Comparison of ENCODE assay signal across 12 cellular contexts in the genomic region with DNA sequence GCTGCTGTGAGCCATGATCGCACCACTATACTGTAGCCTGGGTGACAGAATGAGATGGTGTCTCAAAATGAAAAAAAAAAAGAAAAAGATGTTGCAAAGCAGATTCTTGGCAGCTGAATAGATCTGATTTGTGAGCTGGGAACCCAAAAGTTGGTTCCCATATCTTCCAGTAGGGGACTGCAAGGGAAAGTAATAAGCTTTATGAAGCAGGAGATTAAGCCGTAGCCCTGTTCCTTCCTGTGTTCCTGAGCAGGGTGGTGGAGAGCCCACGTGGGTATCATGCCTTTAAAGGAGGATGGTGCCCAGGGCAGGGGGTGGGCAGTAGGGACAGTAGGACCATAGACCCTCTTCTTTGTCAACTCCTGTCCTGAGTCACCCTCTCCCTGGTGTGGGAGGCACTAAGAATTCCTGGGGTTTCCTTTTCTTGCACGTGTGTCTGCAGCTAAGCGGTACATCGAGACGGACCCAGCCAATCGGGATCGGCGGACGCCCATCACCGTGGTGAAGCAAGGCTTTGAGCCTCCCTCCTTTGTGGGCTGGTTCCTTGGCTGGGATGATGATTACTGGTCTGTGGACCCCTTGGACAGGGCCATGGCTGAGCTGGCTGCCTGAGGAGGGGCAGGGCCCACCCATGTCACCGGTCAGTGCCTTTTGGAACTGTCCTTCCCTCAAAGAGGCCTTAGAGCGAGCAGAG. TPM values are rescaled to one million over a fixed set of nuclear protein-coding genes. Genes with fewer than 3 reads are reported as not detected.
DNase-seq lines count a peak whose midpoint lies in the region; ATAC-seq and TF ChIP-seq lines count a peak whose summit lies in the region.
"Had no signal": no experiment of that assay in that cellular context is flagged by ENCODE, and none has a peak within 500 bp of the region (broad histone marks: within the 10 kb centered on the region; RNA-seq: fewer than 3 reads in every experiment).

No MANE protein-coding gene starts in this region.

- H3K4me3 ChIP-seq in astrocyte of the spinal cord (ENCODE audit: low read depth, low read length) (no peak overlapping the region), skeletal muscle tissue (ENCODE audit: low read length in 3 of 3) (no peak overlapping the region)

- no TSS peak for BruUV-seq in Calu3 (replicated peaks; lab: Mats Ljungman, UMichigan)

- H3K27me3 ChIP-seq in skeletal muscle tissue (ENCODE audit: control insufficient read depth in 3 of 3, insufficient read depth in 3 of 3, low read length in 3 of 3) = no peaks in the 10 kb centered on the region

- ATAC-seq in left cardiac atrium (peak; percentile 1 to 38), HG03354 (IDR thresholded peaks at IDR 0.05; ENCODE audit: poor library complexity, severe bottlenecking, unreplicated experiment) (no peak)

- no peaks in the 10 kb centered on the region for H3K27me3 Mint-ChIP-seq in Calu3 (ENCODE audit: unreplicated experiment)
- H3K27me3 Mint-ChIP-seq: memory B cell had no signal

- intact Hi-C loops in left cardiac atrium (cut with DNase I) (no loop called here), Calu3 (cut with micrococcal nuclease; ENCODE audit: unreplicated experiment) (no loop called here)

- H3K4me1 ChIP-seq in skeletal muscle tissue (ENCODE audit: control insufficient read depth in 3 of 3, insufficient read depth in 3 of 3, low read length in 3 of 3) = peaks cover 5 to 20% (median 8%) of the 10 kb centered on the region in 3 donors

- DNase-seq in EL = peak; percentile 57
- no peak for DNase-seq in astrocyte of the spinal cord (ENCODE audit: low read depth, low spot score)
- no peak for DNase-seq in left cardiac atrium
- DNase-seq in NCI-H2029 treated with DMSO at 0.1 percent for 48 hours (lab: John Stamatoyannopoulos, UW) = no peak
- no peak for DNase-seq in T-helper 2 cell
- DNase-seq in Calu3 = no peak
- DNase-seq: activated CD4-positive, CD25-positive, alpha-beta regulatory T cell; NCI-H226 had no signal

- no peak overlapping the region for H3K4me3 Mint-ChIP-seq in Calu3 (ENCODE audit: low read depth, unreplicated experiment)
- H3K4me3 Mint-ChIP-seq: brain, memory B cell had no signal

- CTCF ChIA-PET in Calu3 (lab: Charles Lee) = no interaction called here

- H3K4me1 Mint-ChIP-seq in Calu3 (ENCODE audit: low read depth, unreplicated experiment) = no peaks in the 10 kb centered on the region
- H3K4me1 Mint-ChIP-seq: brain had no signal

- peaks cover 16% of the 10 kb centered on the region for H3K36me3 Mint-ChIP-seq in Calu3 (ENCODE audit: insufficient read depth, unreplicated experiment)

- TF ChIP-seq CTCF in astrocyte of the spinal cord (IDR thresholded peaks at IDR 0.05; ENCODE audit: low read depth, low read length) = peak; percentile 9
- TF ChIP-seq CTCF in Calu3 (IDR thresholded peaks at IDR 0.05; ENCODE audit: unreplicated experiment) = no peak

- H3K27ac Mint-ChIP-seq in Calu3 (ENCODE audit: unreplicated experiment) = no peak overlapping the region
- H3K27ac Mint-ChIP-seq: brain, memory B cell had no signal

- peak overlapping the region; percentile 39 for H3K27ac ChIP-seq in skeletal muscle tissue (ENCODE audit: low read depth, low read length)

- H3K36me3 ChIP-seq in skeletal muscle tissue (ENCODE audit: control insufficient read depth in 3 of 3, insufficient read depth in 3 of 3, low read length in 3 of 3) = peaks cover 41 to 71% (median 60%) of the 10 kb centered on the region in 3 donors

- in situ Hi-C loops in astrocyte of the spinal cord (cut with HindIII; ENCODE audit: low sequenced_read_pairs) = no loop called here

- no peaks in the 10 kb centered on the region for H3K9me3 Mint-ChIP-seq in Calu3 (ENCODE audit: low read depth, unreplicated experiment)
- H3K9me3 Mint-ChIP-seq: brain, memory B cell had no signal

- no peaks in the 10 kb centered on the region for H3K9me3 ChIP-seq in skeletal muscle tissue (ENCODE audit: control insufficient read depth in 3 of 3, low read length in 3 of 3)

- peak overlapping the region in 1 of 3 donors; percentile 47 for H3K9ac ChIP-seq in skeletal muscle tissue (ENCODE audit: low read depth in 1 of 3, low read length in 3 of 3)

RNA-seq across cellular contexts. Expression of a gene that starts 37.9 kb away (rescaled TPM):
- total RNA-seq in left cardiac atrium = 100 to 1,000 TPM; 194 to 326 TPM
- total RNA-seq in skeletal muscle tissue = 76.7 TPM
- total RNA-seq in Calu3 (2022) = 25.2 and 25.5 TPM in 2 replicates
